11 cellular contexts compared by ENCODE assay signal in the genomic region with DNA sequence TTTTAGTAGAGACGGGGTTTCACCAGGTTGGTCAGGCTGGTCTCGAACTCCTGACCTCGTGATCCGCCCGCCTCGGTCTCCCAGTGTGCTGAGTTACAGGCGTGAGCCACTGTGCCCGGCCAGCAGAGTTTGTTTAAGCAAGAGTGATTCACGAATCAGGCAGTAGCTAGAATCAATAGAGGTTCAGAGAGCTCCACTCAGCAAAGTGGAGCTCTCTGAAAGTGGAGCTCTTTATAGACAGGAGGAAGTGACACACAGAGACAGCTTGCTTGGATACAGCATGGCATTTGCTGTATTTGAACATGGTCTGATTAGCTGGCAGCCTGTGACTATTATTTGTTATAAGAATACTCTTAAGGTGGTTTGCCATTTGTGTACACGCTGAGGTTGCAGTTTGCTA. TPM values are rescaled to one million over a fixed set of nuclear protein-coding genes. Genes with fewer than 3 reads are reported as not detected.
DNase-seq lines count a peak whose midpoint lies in the region; ATAC-seq, FAIRE-seq and TF ChIP-seq lines count a peak whose summit lies in the region.
"Had no signal": no experiment of that assay in that cellular context is flagged by ENCODE, and none has a peak within 500 bp of the region (broad histone marks: within the 10 kb centered on the region; RNA-seq: fewer than 3 reads in every experiment).

No MANE protein-coding gene starts in this region.

- no peaks in the 10 kb centered on the region for H3K4me1 ChIP-seq in RWPE2 (ENCODE audit: insufficient read depth, poor library complexity, severe bottlenecking)
- H3K4me1 ChIP-seq in stomach: peaks cover 0 to 10% (median 0%) of the 10 kb centered on the region in 4 donors

- H3K27me3 ChIP-seq in RWPE2 (ENCODE audit: insufficient read depth, poor library complexity, severe bottlenecking) (no peaks in the 10 kb centered on the region), stomach (no peaks in the 10 kb centered on the region)

- TF ChIP-seq CTCF in RWPE2 (IDR thresholded peaks at IDR 0.05; ENCODE audit: poor library complexity, severe bottlenecking): no peak
- no peak for TF ChIP-seq CTCF in fibroblast of the aortic adventitia (IDR thresholded peaks at IDR 0.05; ENCODE audit: insufficient read depth, low read length)
- TF ChIP-seq CTCF in stomach (IDR thresholded peaks at IDR 0.05): no peak

- H3K36me3 ChIP-seq in RWPE2 (ENCODE audit: low read depth) (no peaks in the 10 kb centered on the region), stomach (no peaks in the 10 kb centered on the region)
- H3K36me3 ChIP-seq: neutrophil had no signal

- H3K27ac ChIP-seq in RWPE2 (ENCODE audit: poor library complexity, severe bottlenecking) (no peak overlapping the region), stomach (peak overlapping the region in 1 of 5 donors; percentile 48)
- H3K27ac ChIP-seq: neutrophil had no signal

- no peak for TF ChIP-seq EP300 in stomach (IDR thresholded peaks at IDR 0.05)

- H3K9me3 ChIP-seq in RWPE2 (ENCODE audit: severe bottlenecking) (no peaks in the 10 kb centered on the region), stomach (peaks cover 0 to 5% (median 0%) of the 10 kb centered on the region in 4 donors)
- H3K9me3 ChIP-seq: neutrophil had no signal

- WGBS in stomach, 5 donors: 28 to 57% (median 30%) methylated on average over 10 of the region's 10 CpGs

- no peak for TF ChIP-seq POLR2A in stomach (IDR thresholded peaks at IDR 0.05)

- peak; percentile 77 for ATAC-seq in RWPE2 (ENCODE audit: low read depth)
- ATAC-seq: activated T-cell treated with anti-CD3 and anti-CD28 coated beads, Interleukin-2, amount 50 U/mL, for 72 hours had no signal

- no peak overlapping the region for H3K4me3 ChIP-seq in RWPE2 (ENCODE audit: severe bottlenecking)
- H3K4me3 ChIP-seq in fibroblast of the aortic adventitia (ENCODE audit: low read depth, low read length): no peak overlapping the region
- H3K4me3 ChIP-seq in stomach: no peak overlapping the region

- DNase-seq in NCI-H345 (lab: John Stamatoyannopoulos, UW) (peak; percentile 1), NCI-H345 treated with DMSO at 0.1 percent for 48 hours (lab: John Stamatoyannopoulos, UW; ENCODE audit: unreplicated experiment) (no peak), RWPE2 (ENCODE audit: low spot score) (no peak), fibroblast of the aortic adventitia (ENCODE audit: low read depth) (peak; percentile 54), stomach (peak; percentile 56), GM19239 (ENCODE audit: insufficient read length, low spot score) (no peak), H4 (ENCODE audit: low spot score) (no peak), DMS 273 treated with DMSO at 0.1 percent for 48 hours (lab: John Stamatoyannopoulos, UW) (no peak)
- DNase-seq: activated T-cell treated with anti-CD3 and anti-CD28 coated beads, Interleukin-2, amount 50 U/mL, for 72 hours; NCI-H446 treated with DMSO at 0.1 percent for 48 hours had no signal

- FAIRE-seq in GM19239 (lab: Jason Lieb, UNC): no peak

- intact Hi-C loops in stomach (cut with DNase I; ENCODE audit: low total_unique reads): no loop called here

RNA-seq across cellular contexts. Expression of a gene that starts 27.1 kb away (rescaled TPM):
- total RNA-seq in fibroblast of the aortic adventitia (ENCODE audit: low replicate concordance): 0.27 and 4.8 TPM in 2 replicates
- total RNA-seq in stomach: 10 to 100 TPM in 4 of 5 donors, 1 to 10 TPM in 1; 9.4 to 31.2 (median 14.0) TPM
- 1 to 10 TPM; 3.2 to 9.2 (median 6.9) TPM for polyA plus RNA-seq in stomach
- total RNA-seq in H4 (2014; rRNA removed; shearing (Covaris generic)): 0.06 TPM in 1 of 2 replicates, not detected in the other

Comparison
In these comparisons a context has a peak if more than half of its experiments do, and no peak if none do; other contexts are left out.
1. DNase-seq: peak in NCI-H345 (single experiment), fibroblast of the aortic adventitia (single experiment) and stomach (single experiment); none in NCI-H345 treated with DMSO at 0.1 percent for 48 hours (single experiment), RWPE2 (single experiment), GM19239 (single experiment), H4 (single experiment) and DMS 273 treated with DMSO at 0.1 percent for 48 hours (single experiment).